8 cellular contexts compared by ENCODE assay signal in the genomic region with DNA sequence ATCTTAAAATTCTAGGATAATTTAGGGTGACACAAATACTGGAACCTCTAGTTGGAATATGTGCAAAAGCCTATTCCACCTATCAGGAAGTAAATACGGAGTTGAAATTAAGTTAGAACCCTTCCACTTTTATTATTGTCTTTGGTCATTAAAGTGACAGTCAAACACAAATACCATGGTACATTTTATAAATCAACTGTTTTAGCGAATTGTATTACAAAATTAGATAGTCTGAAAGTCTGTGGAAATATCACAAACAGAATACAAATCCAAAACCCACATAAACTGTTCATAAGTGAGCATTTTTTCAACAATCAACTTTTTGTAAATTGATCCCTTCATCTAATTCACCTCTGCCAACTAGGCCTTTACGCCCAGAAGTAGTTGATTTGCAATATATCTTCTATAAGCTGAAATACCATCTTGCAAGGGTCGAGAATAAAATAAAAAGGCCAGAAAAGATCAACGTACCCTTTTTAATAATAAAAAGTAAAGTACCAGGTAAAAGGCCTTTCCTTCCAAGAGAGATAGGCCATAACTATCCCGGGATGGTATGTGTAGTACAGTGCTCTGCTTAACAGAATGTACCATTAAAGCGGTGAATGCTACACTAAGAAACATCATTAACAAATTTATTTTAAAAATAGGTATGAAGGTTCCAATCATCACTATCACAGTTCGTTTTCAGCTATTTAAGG. TPM values are rescaled to one million over a fixed set of nuclear protein-coding genes. Genes with fewer than 3 reads are reported as not detected.
A peak's percentile ranks its signal among the peaks of the same experiment; 100 is the strongest.
DNase-seq lines count a peak whose midpoint lies in the region; ATAC-seq and TF ChIP-seq lines count a peak whose summit lies in the region.

No MANE protein-coding gene starts in this region.

- no TSS peak for BruUV-seq in PC-9 (replicated peaks; lab: Mats Ljungman, UMichigan)

- no peak for ATAC-seq in HG02623 (IDR thresholded peaks at IDR 0.05; ENCODE audit: unreplicated experiment)

- peaks cover 14% of the 10 kb centered on the region for H3K36me3 ChIP-seq in PC-9 (ENCODE audit: low read depth)
- H3K36me3 ChIP-seq in osteoblast (ENCODE audit: insufficient read depth, low read length), result peaks cover 5% of the 10 kb centered on the region

- no peaks in the 10 kb centered on the region for H3K9me2 ChIP-seq in PC-9 (ENCODE audit: insufficient read depth)

- intact Hi-C loops in PC-9 (cut with micrococcal nuclease; ENCODE audit: unreplicated experiment), result no loop called here

- peak overlapping the region; percentile 61; the same call in 1 of the 2 replicates for H2AFZ ChIP-seq in PC-9
- H2AFZ ChIP-seq in osteoblast (ENCODE audit: low read length), result peak overlapping the region; percentile 65

- H4K20me1 ChIP-seq in PC-9 (ENCODE audit: insufficient read depth) (peaks cover 46% of the 10 kb centered on the region), osteoblast (ENCODE audit: insufficient read depth, low read length) (peaks cover 19% of the 10 kb centered on the region)

- peaks cover 24% of the 10 kb centered on the region; the same call in 1 of the 2 replicates for H3F3A ChIP-seq in PC-9 (ENCODE audit: insufficient read depth, low read depth)

- peaks cover 73% of the 10 kb centered on the region for H3K79me2 ChIP-seq in PC-9 (ENCODE audit: low read depth)
- peaks cover 73% of the 10 kb centered on the region for H3K79me2 ChIP-seq in osteoblast (ENCODE audit: insufficient read depth, low read length)

- H3K27me3 ChIP-seq in PC-9 (ENCODE audit: insufficient read depth, low read depth), result no peaks in the 10 kb centered on the region
- H3K27me3 ChIP-seq in osteoblast (ENCODE audit: insufficient read depth, low read length), result no peaks in the 10 kb centered on the region

- peaks cover 18% of the 10 kb centered on the region for H3K4me1 ChIP-seq in PC-9 (replicated peaks; ENCODE audit: insufficient read depth)
- H3K4me1 ChIP-seq in osteoblast (ENCODE audit: insufficient read depth, low read length), result peaks cover 6% of the 10 kb centered on the region

- peak overlapping the region; percentile 92 for H3K4me2 ChIP-seq in PC-9
- peak overlapping the region; percentile 85 for H3K4me2 ChIP-seq in osteoblast (ENCODE audit: insufficient read depth, low read length)

- H3K9me3 ChIP-seq in PC-9 (ENCODE audit: insufficient read depth, low read depth) (no peaks in the 10 kb centered on the region), osteoblast (ENCODE audit: low read depth, low read length) (no peaks in the 10 kb centered on the region)

- CTCF ChIA-PET in PC-9 (lab: Charles Lee), result no interaction called here

- TF ChIP-seq CTCF in PC-9 (conservative IDR thresholded peaks at IDR 0.05), result no peak
- no peak for TF ChIP-seq CTCF in epithelial cell of proximal tubule (conservative IDR thresholded peaks at IDR 0.05; ENCODE audit: low read depth, low read length)
- TF ChIP-seq CTCF in osteoblast (IDR thresholded peaks at IDR 0.05; ENCODE audit: extremely low read depth, low read depth, low read length), result no peak

- H3K27ac ChIP-seq in PC-9, result peak overlapping the region; percentile 55
- H3K27ac ChIP-seq in osteoblast (ENCODE audit: low read depth, low read length), result peak overlapping the region; percentile 73

- DNase-seq in DMS79 treated with DMSO at 0.1 percent for 48 hours (lab: John Stamatoyannopoulos, UW), result peak; percentile 52
- no peak for DNase-seq in DMS79 (lab: John Stamatoyannopoulos, UW)
- no peak for DNase-seq in PC-9
- no peak for DNase-seq in epithelial cell of proximal tubule (ENCODE audit: low read depth)
- peak; percentile 89 for DNase-seq in osteoblast (ENCODE audit: insufficient read length, low spot score, missing footprints)
- no peak for DNase-seq in 8988T
- DNase-seq in NCI-H2029 treated with DMSO at 0.1 percent for 48 hours (lab: John Stamatoyannopoulos, UW), result no peak

- H3K4me3 ChIP-seq in PC-9, result peak overlapping the region; percentile 60
- peak overlapping the region; percentile 97 for H3K4me3 ChIP-seq in epithelial cell of proximal tubule (ENCODE audit: low read depth, low read length)
- H3K4me3 ChIP-seq in osteoblast (ENCODE audit: insufficient read depth, low read length), result peak overlapping the region; percentile 91

- POLR2A ChIA-PET in PC-9 (lab: Charles Lee; ENCODE audit: unreplicated experiment), result no interaction called here

RNA-seq across cellular contexts. Expression of a gene that starts 1.3 kb away (rescaled TPM):
- total RNA-seq in PC-9 (2021) (85.4 and 120 TPM in 2 replicates), epithelial cell of proximal tubule (42.0 and 54.1 TPM in 2 replicates), osteoblast (152 and 160 TPM in 2 replicates)

Comparison
In these comparisons a context has a peak if more than half of its experiments do, and no peak if none do; other contexts are left out.
1. DNase-seq: peak in DMS79 treated with DMSO at 0.1 percent for 48 hours (single experiment) and osteoblast (single experiment); none in DMS79 (single experiment), PC-9 (0 of 2), epithelial cell of proximal tubule (single experiment), 8988T (single experiment) and NCI-H2029 treated with DMSO at 0.1 percent for 48 hours (single experiment).
2. Peak in every context shown above with its lines, with median percentiles within 50 percentile points of each other: H3K4me3 ChIP-seq.